ENCODE assay signal across 8 cellular contexts in the genomic region with DNA sequence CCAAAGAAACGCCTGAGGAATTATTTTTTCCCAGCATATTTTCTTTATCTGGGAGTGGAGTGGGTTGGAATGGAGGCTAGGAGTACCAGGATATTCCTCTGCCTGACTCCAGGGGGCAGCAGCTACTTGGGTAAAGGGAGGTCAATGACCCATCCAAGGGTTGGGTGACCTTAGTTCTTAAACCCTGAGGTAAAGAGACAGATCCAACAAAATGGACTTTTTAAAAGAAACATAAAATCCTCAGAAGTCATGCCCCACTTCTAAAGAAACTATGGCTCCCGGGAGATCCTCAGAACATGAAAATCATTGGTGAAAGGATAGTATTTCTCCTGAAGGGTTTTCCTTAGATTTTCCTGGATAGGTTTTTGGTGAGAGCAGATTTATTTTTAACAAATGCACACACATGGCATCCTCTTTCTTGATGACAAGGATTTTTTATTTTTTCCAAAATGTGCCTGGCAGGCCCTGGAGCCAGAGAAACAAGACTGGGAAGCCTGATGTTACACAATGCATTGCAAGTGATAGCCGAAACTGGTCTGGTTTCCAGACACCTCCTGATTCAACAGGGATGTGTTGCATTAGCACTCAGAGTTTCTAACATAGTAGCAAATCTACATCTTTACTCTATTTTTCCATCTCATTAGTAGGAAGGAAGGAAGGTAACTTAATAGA.
A peak's percentile ranks its signal among the peaks of the same experiment; 100 is the strongest.
DNase-seq lines count a peak whose midpoint lies in the region; ATAC-seq and TF ChIP-seq lines count a peak whose summit lies in the region.

No MANE protein-coding gene starts in this region.

- no peaks in the 10 kb centered on the region for H3K9me3 ChIP-seq in fibroblast of lung (ENCODE audit: control insufficient read depth, insufficient read depth, low read depth, low read length)

- H3K4me1 ChIP-seq in fibroblast of lung (ENCODE audit: control insufficient read depth, extremely low read depth, insufficient read depth, low read length) = no peaks in the 10 kb centered on the region

- H3K79me2 ChIP-seq in fibroblast of lung (ENCODE audit: control insufficient read depth, insufficient read depth, low read length) = no peaks in the 10 kb centered on the region

- H2AFZ ChIP-seq in fibroblast of lung (ENCODE audit: low read length) = no peak overlapping the region

- ATAC-seq in GM21529 (IDR thresholded peaks at IDR 0.05; ENCODE audit: unreplicated experiment) = no peak

- H3K27ac ChIP-seq in HL-60 (replicated peaks) (no peak overlapping the region), fibroblast of lung (ENCODE audit: insufficient read depth, low read length) (no peak overlapping the region)

- H3K36me3 ChIP-seq in fibroblast of lung (ENCODE audit: control insufficient read depth, insufficient read depth, low read length) = no peaks in the 10 kb centered on the region

- no peaks in the 10 kb centered on the region for H4K20me1 ChIP-seq in fibroblast of lung (ENCODE audit: control insufficient read depth, extremely low read depth, insufficient read depth, low read length)

- DNase-seq in NK-92 treated with Interleukin-12 subunit alpha and Interleukin-12 subunit beta, amount 100 ng/mL, for 24 hours (lab: John Stamatoyannopoulos, UW) = peak; percentile 0
- DNase-seq in NK-92 (lab: John Stamatoyannopoulos, UW; ENCODE audit: unreplicated experiment) (no peak), HL-60 (ENCODE audit: low read depth in 1 of 2, low spot score in 1 of 2) (peak in 1 of 2 experiments; percentile 33), RPMI7951 (ENCODE audit: low read depth) (peak; percentile 8), fibroblast of lung (ENCODE audit: low read depth in 2 of 2) (peak; percentile 26 to 52), nucleus accumbens (lab: John Stamatoyannopoulos, UW) (peak in 30 of 56 donors; percentile 2 to 49 (median 15)), DMS79 (lab: John Stamatoyannopoulos, UW) (no peak)

- peak; percentile 83 for TF ChIP-seq CTCF in HL-60 (IDR thresholded peaks at IDR 0.05; ENCODE audit: insufficient read depth, low read length)
- TF ChIP-seq CTCF in fibroblast of lung (conservative IDR thresholded peaks at IDR 0.05 in 1 of 2, IDR thresholded peaks at IDR 0.05 in 1 of 2; ENCODE audit: low read depth in 1 of 2, low read length in 2 of 2) = peak; percentile 82 to 97

- H3K4me2 ChIP-seq in fibroblast of lung (ENCODE audit: extremely low read depth, insufficient read depth, low read length) = no peak overlapping the region

- H3K4me3 ChIP-seq in HL-60 (replicated peaks; ENCODE audit: insufficient read depth, low read length) (no peak overlapping the region), fibroblast of lung (replicated peaks in 1 of 4; ENCODE audit: control extremely low read depth in 1 of 4, insufficient read depth in 1 of 4, low read depth in 3 of 4, low read length in 4 of 4) (peak overlapping the region in 1 of 4 experiments; percentile 23)

- no peak overlapping the region for H3K9ac ChIP-seq in fibroblast of lung (ENCODE audit: insufficient read depth, low read length)

- H3K27me3 ChIP-seq in HL-60 (ENCODE audit: insufficient read depth, poor library complexity, severe bottlenecking) (peaks cover 3% of the 10 kb centered on the region), fibroblast of lung (ENCODE audit: control insufficient read depth, insufficient read depth, low read length) (no peaks in the 10 kb centered on the region)

Comparison
In these comparisons a context has a peak if more than half of its experiments do, and no peak if none do; other contexts are left out.
1. DNase-seq: peak in NK-92 treated with Interleukin-12 subunit alpha and Interleukin-12 subunit beta, amount 100 ng/mL, for 24 hours (single experiment), RPMI7951 (single experiment), fibroblast of lung (2 of 2) and nucleus accumbens (30 of 56); none in NK-92 (single experiment) and DMS79 (single experiment).